Comparison of ENCODE assay signal across 2 cellular contexts in genomic region chr12:69653703-69654102, GRCh38.
TF ChIP-seq lines count a peak whose summit lies in the region.

No MANE protein-coding gene starts in this region.

TF ChIP-seq in HepG2, 621 proteins besides CTCF, POLR2A, EP300 and RAD21:
- TF ChIP-seq GABPB1 (CRISPR knock-in tag; IDR thresholded peaks at IDR 0.05) (no peak), FOSL2 (CRISPR knock-in tag; IDR thresholded peaks at IDR 0.05) (peak; percentile 43; the same call in 1 of the 2 replicates), ZFP82 (CRISPR knock-in tag; IDR thresholded peaks at IDR 0.05; ENCODE audit: borderline replicate concordance) (no peak), CEBPB (IDR thresholded peaks at IDR 0.05; ENCODE audit: borderline replicate concordance, low read depth, low read length) (peak; percentile 78)

TF ChIP-seq in K562, 482 proteins besides CTCF, POLR2A, EP300 and RAD21:
- TF ChIP-seq RBM14 (IDR thresholded peaks at IDR 0.05; ENCODE audit: borderline replicate concordance, insufficient read depth, low read depth, low read length) = no peak
- TF ChIP-seq, protein P1, sequence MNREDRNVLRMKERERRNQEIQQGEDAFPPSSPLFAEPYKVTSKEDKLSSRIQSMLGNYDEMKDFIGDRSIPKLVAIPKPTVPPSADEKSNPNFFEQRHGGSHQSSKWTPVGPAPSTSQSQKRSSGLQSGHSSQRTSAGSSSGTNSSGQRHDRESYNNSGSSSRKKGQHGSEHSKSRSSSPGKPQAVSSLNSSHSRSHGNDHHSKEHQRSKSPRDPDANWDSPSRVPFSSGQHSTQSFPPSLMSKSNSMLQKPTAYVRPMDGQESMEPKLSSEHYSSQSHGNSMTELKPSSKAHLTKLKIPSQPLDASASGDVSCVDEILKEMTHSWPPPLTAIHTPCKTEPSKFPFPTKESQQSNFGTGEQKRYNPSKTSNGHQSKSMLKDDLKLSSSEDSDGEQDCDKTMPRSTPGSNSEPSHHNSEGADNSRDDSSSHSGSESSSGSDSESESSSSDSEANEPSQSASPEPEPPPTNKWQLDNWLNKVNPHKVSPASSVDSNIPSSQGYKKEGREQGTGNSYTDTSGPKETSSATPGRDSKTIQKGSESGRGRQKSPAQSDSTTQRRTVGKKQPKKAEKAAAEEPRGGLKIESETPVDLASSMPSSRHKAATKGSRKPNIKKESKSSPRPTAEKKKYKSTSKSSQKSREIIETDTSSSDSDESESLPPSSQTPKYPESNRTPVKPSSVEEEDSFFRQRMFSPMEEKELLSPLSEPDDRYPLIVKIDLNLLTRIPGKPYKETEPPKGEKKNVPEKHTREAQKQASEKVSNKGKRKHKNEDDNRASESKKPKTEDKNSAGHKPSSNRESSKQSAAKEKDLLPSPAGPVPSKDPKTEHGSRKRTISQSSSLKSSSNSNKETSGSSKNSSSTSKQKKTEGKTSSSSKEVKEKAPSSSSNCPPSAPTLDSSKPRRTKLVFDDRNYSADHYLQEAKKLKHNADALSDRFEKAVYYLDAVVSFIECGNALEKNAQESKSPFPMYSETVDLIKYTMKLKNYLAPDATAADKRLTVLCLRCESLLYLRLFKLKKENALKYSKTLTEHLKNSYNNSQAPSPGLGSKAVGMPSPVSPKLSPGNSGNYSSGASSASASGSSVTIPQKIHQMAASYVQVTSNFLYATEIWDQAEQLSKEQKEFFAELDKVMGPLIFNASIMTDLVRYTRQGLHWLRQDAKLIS (CRISPR knock-in tag; IDR thresholded peaks at IDR 0.05) = no peak
- TF ChIP-seq ZNF507 (tag; conservative IDR thresholded peaks at IDR 0.05) = no peak
- TF ChIP-seq CEBPB (tag; IDR thresholded peaks at IDR 0.05) = peak; percentile 91
- no peak for TF ChIP-seq TAL1 (IDR thresholded peaks at IDR 0.05)
- no peak for TF ChIP-seq ZMIZ1 (IDR thresholded peaks at IDR 0.05; ENCODE audit: low read depth in 2 of 2, low read length in 2 of 2)
- no peak for TF ChIP-seq ZNF830 (CRISPR knock-in tag; IDR thresholded peaks at IDR 0.05)
- TF ChIP-seq ETV1 (tag; conservative IDR thresholded peaks at IDR 0.05; ENCODE audit: low read depth) = no peak
- peak; percentile 64; the same call in 1 of the 2 replicates for TF ChIP-seq CEBPG (CRISPR knock-in tag; IDR thresholded peaks at IDR 0.05)
- peak in 1 of 2 experiments; percentile 87; a peak in 2 of 4 replicates for TF ChIP-seq CEBPG (tag; conservative IDR thresholded peaks at IDR 0.05 in 1 of 2, IDR thresholded peaks at IDR 0.05 in 1 of 2)
- no peak for TF ChIP-seq HNRNPK (IDR thresholded peaks at IDR 0.05; ENCODE audit: low read depth, low read length, poor library complexity, severe bottlenecking)
- TF ChIP-seq, protein P2, sequence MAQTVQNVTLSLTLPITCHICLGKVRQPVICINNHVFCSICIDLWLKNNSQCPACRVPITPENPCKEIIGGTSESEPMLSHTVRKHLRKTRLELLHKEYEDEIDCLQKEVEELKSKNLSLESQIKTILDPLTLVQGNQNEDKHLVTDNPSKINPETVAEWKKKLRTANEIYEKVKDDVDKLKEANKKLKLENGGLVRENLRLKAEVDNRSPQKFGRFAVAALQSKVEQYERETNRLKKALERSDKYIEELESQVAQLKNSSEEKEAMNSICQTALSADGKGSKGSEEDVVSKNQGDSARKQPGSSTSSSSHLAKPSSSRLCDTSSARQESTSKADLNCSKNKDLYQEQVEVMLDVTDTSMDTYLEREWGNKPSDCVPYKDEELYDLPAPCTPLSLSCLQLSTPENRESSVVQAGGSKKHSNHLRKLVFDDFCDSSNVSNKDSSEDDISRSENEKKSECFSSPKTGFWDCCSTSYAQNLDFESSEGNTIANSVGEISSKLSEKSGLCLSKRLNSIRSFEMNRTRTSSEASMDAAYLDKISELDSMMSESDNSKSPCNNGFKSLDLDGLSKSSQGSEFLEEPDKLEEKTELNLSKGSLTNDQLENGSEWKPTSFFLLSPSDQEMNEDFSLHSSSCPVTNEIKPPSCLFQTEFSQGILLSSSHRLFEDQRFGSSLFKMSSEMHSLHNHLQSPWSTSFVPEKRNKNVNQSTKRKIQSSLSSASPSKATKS (CRISPR knock-in tag; IDR thresholded peaks at IDR 0.05) = no peak
- TF ChIP-seq NUFIP1 (IDR thresholded peaks at IDR 0.05; ENCODE audit: partially characterized antibody) = no peak
- TF ChIP-seq, protein P3, sequence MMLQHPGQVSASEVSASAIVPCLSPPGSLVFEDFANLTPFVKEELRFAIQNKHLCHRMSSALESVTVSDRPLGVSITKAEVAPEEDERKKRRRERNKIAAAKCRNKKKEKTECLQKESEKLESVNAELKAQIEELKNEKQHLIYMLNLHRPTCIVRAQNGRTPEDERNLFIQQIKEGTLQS (IDR thresholded peaks at IDR 0.05) = peak; percentile 40; the same call in 1 of the 2 replicates
- TF ChIP-seq, protein P3 (CRISPR knock-in tag; conservative IDR thresholded peaks at IDR 0.05) = no peak
- no peak for TF ChIP-seq ZBTB7A (IDR thresholded peaks at IDR 0.05; ENCODE audit: borderline replicate concordance, control insufficient read depth, low read depth, low read length)
- TF ChIP-seq PTRF (tag; IDR thresholded peaks at IDR 0.05) = no peak
TF ChIP-seq in K562: peak in this region for 3.
